In the genomic region with DNA sequence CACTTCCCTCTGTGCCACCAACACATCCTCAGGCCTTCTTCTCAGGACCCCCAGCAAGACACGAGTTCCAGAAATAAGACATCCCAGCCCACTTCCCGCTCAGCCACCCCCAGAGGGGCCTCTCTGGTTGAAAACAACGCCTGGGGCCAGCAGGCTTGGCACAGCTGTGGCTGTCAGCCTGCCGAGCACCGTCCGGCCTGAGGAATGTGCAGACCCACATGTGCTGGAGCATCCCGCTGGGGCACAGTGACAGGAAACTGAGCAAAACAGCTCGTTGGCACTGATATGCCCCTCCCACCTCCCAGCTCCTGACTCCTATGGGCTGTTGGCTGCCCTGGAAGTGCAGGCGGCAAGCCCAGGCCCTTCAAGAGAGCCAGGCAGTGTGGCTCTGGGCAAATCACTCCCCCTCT, we compare ENCODE assay signal across 1 cellular context.
TF ChIP-seq lines count a peak whose summit lies in the region.

No MANE protein-coding gene starts in this region.

TF ChIP-seq in IMR-90, 13 proteins besides CTCF, POLR2A, EP300 and RAD21:
- TF ChIP-seq, protein P1, sequence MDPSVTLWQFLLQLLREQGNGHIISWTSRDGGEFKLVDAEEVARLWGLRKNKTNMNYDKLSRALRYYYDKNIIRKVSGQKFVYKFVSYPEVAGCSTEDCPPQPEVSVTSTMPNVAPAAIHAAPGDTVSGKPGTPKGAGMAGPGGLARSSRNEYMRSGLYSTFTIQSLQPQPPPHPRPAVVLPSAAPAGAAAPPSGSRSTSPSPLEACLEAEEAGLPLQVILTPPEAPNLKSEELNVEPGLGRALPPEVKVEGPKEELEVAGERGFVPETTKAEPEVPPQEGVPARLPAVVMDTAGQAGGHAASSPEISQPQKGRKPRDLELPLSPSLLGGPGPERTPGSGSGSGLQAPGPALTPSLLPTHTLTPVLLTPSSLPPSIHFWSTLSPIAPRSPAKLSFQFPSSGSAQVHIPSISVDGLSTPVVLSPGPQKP (IDR thresholded peaks at IDR 0.05; ENCODE audit: borderline replicate concordance, low read depth, low read length), result no peak
- TF ChIP-seq FOS (IDR thresholded peaks at IDR 0.05; ENCODE audit: low read depth, low read length), result no peak
- no peak for TF ChIP-seq MAZ (IDR thresholded peaks at IDR 0.05; ENCODE audit: borderline replicate concordance, low read depth, low read length)
- TF ChIP-seq SMC3 (IDR thresholded peaks at IDR 0.05; ENCODE audit: low read depth, low read length), result no peak
- TF ChIP-seq, protein P2, sequence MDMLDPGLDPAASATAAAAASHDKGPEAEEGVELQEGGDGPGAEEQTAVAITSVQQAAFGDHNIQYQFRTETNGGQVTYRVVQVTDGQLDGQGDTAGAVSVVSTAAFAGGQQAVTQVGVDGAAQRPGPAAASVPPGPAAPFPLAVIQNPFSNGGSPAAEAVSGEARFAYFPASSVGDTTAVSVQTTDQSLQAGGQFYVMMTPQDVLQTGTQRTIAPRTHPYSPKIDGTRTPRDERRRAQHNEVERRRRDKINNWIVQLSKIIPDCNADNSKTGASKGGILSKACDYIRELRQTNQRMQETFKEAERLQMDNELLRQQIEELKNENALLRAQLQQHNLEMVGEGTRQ (IDR thresholded peaks at IDR 0.05; ENCODE audit: low read depth, low read length), result no peak
- no peak for TF ChIP-seq MAFK (IDR thresholded peaks at IDR 0.05; ENCODE audit: low read depth, low read length)
- no peak for TF ChIP-seq MXI1 (IDR thresholded peaks at IDR 0.05; ENCODE audit: borderline replicate concordance, low read depth, low read length)
- no peak for TF ChIP-seq RCOR1 (IDR thresholded peaks at IDR 0.05; ENCODE audit: insufficient replicate concordance, low read length)
- TF ChIP-seq CEBPB (IDR thresholded peaks at IDR 0.05; ENCODE audit: low read depth, low read length), result no peak
- no peak for TF ChIP-seq RFX5 (IDR thresholded peaks at IDR 0.05; ENCODE audit: low read depth, low read length)
- no peak for TF ChIP-seq BHLHE40 (IDR thresholded peaks at IDR 0.05; ENCODE audit: low read depth, low read length)
- no peak for TF ChIP-seq CHD1 (IDR thresholded peaks at IDR 0.05; ENCODE audit: low read depth, low read length)
- TF ChIP-seq NFE2L2 (IDR thresholded peaks at IDR 0.05; ENCODE audit: low read depth, low read length), result no peak
